11 cellular contexts compared by ENCODE assay signal in genomic region chr5:168315991-168316578, GRCh38. TPM values are rescaled to one million over a fixed set of nuclear protein-coding genes. Genes with fewer than 3 reads are reported as not detected.
DNase-seq lines count a peak whose midpoint lies in the region; ATAC-seq, FAIRE-seq and TF ChIP-seq lines count a peak whose summit lies in the region.
"Had no signal": no experiment of that assay in that cellular context is flagged by ENCODE, and none has a peak within 500 bp of the region (broad histone marks: within the 10 kb centered on the region; RNA-seq: fewer than 3 reads in every experiment).

No MANE protein-coding gene starts in this region.

- intact Hi-C loops in HepG2 (cut with micrococcal nuclease; ENCODE audit: unreplicated experiment), result loop anchor here (1.0 to 2.0 kb wide), 4 partner anchors 13 to 47 kb away; partner anchors contain the start of gene WWC1
- intact Hi-C loops in thyroid gland (cut with DNase I), result no loop called here

- no peaks in the 10 kb centered on the region for H3K9me3 ChIP-seq in SJSA1 (replicated peaks)
- H3K9me3 ChIP-seq in HepG2 (ENCODE audit: low read length), result no peaks in the 10 kb centered on the region
- no peaks in the 10 kb centered on the region for H3K9me3 ChIP-seq in thyroid gland

- H2AFZ ChIP-seq in HepG2 (ENCODE audit: low read length), result peak overlapping the region; percentile 42

- no peaks in the 10 kb centered on the region for H3K36me3 Mint-ChIP-seq in stimulated activated memory B cell treated with anti-CD40 and anti-IgM and Interleukin-4, amounts not matched to agents 10 μg/mL and 1 μg/mL and 100 μg/mL, for 72 hours
- H3K36me3 Mint-ChIP-seq: natural killer cell had no signal

- FAIRE-seq in HepG2 (lab: Jason Lieb, UNC), result peak; percentile 93

- TF ChIP-seq CTCF in HepG2 (CRISPR knock-in tag; IDR thresholded peaks at IDR 0.05) (no peak; the same call in 1 of the 2 replicates), thyroid gland (IDR thresholded peaks at IDR 0.05) (no peak)

- peak; percentile 34 for DNase-seq in LoVo (ENCODE audit: low spot score)
- no peak for DNase-seq in SJSA1 (ENCODE audit: low read depth in 1 of 2, low spot score in 2 of 2)
- DNase-seq in HepG2 (ENCODE audit: low spot score), result peak; percentile 86
- peak; percentile 75 to 76 for DNase-seq in thyroid gland
- DNase-seq: activated CD8-positive, alpha-beta T cell treated with anti-CD3 and anti-CD28 coated beads for 36 hours; amniotic stem cell; Kasumi-1; natural killer cell had no signal

- no TSS peak for BruUV-seq in HepG2 (replicated peaks; lab: Mats Ljungman, UMichigan)

- TF ChIP-seq RAD21 in HepG2 (CRISPR knock-in tag; IDR thresholded peaks at IDR 0.05), result no peak

- H3K27me3 ChIP-seq in SJSA1 (replicated peaks) (no peaks in the 10 kb centered on the region), HepG2 (ENCODE audit: control insufficient read depth in 1 of 2, insufficient read depth in 2 of 2, low read length in 2 of 2) (no peaks in the 10 kb centered on the region), thyroid gland (no peaks in the 10 kb centered on the region)

- H3K9me3 Mint-ChIP-seq in stimulated activated memory B cell treated with anti-CD40 and anti-IgM and Interleukin-4, amounts not matched to agents 10 μg/mL and 1 μg/mL and 100 μg/mL, for 72 hours, result no peaks in the 10 kb centered on the region
- H3K9me3 Mint-ChIP-seq: activated CD8-positive, alpha-beta T cell treated with anti-CD3 and anti-CD28 coated beads for 36 hours; natural killer cell had no signal

- POLR2A ChIA-PET in HepG2 (lab: Yijun Ruan, JAX), result interaction anchor here (0.6 to 4.2 kb wide), 9 partner anchors 13 to 46 kb away, joined by 3 to 44 read pairs (median 6); partner anchors contain the start of gene WWC1

- no peaks in the 10 kb centered on the region for H4K20me1 ChIP-seq in HepG2 (ENCODE audit: insufficient read depth, low read length)

- no peak overlapping the region for H3K4me3 Mint-ChIP-seq in stimulated activated memory B cell treated with anti-CD40 and anti-IgM and Interleukin-4, amounts not matched to agents 10 μg/mL and 1 μg/mL and 100 μg/mL, for 72 hours
- H3K4me3 Mint-ChIP-seq: activated CD8-positive, alpha-beta T cell treated with anti-CD3 and anti-CD28 coated beads for 36 hours; natural killer cell had no signal

- H3K4me2 ChIP-seq in HepG2 (ENCODE audit: low read depth, low read length), result peak overlapping the region; percentile 98

- H3K79me2 ChIP-seq in HepG2 (ENCODE audit: insufficient read depth, low read length), result peaks cover 16% of the 10 kb centered on the region

- H3K4me1 Mint-ChIP-seq in stimulated activated memory B cell treated with anti-CD40 and anti-IgM and Interleukin-4, amounts not matched to agents 10 μg/mL and 1 μg/mL and 100 μg/mL, for 72 hours, result no peaks in the 10 kb centered on the region
- H3K4me1 Mint-ChIP-seq: natural killer cell had no signal

- WGBS in HepG2 (ENCODE audit: low lambda C conversion rate), result 0% methylated on average over 3 of the region's 9 CpGs
- WGBS in thyroid gland, 2 donors, result 46 to 48% methylated on average over 8 to 9 of the region's 9 CpGs

- in situ Hi-C loops in HepG2 (cut with HindIII; ENCODE audit: extremely low pct_ligation_motif_present, low pct_unique_long_range_greater_than_20kb), result no loop called here

- H3K27ac ChIP-seq in SJSA1, result peak overlapping the region; percentile 90
- H3K27ac ChIP-seq in HepG2 (ENCODE audit: extremely low read length, insufficient read depth, low read length), result peak overlapping the region; percentile 87
- peak overlapping the region; percentile 78 to 87 (median 79) for H3K27ac ChIP-seq in thyroid gland

- H3K4me3 ChIP-seq in SJSA1, result no peak overlapping the region
- H3K4me3 ChIP-seq in HepG2 (replicated peaks in 1 of 3; ENCODE audit: insufficient read depth in 1 of 3, low read depth in 2 of 3, low read length in 3 of 3), result peak overlapping the region; percentile 48 to 68 (median 54); a peak in 5 of 6 replicates
- no peak overlapping the region for H3K4me3 ChIP-seq in thyroid gland (replicated peaks in 1 of 3)

- H3K27ac Mint-ChIP-seq in stimulated activated memory B cell treated with anti-CD40 and anti-IgM and Interleukin-4, amounts not matched to agents 10 μg/mL and 1 μg/mL and 100 μg/mL, for 72 hours, result no peak overlapping the region
- H3K27ac Mint-ChIP-seq: activated CD8-positive, alpha-beta T cell treated with anti-CD3 and anti-CD28 coated beads for 36 hours; natural killer cell had no signal

- H3K4me1 ChIP-seq in SJSA1 (replicated peaks), result peaks cover 62% of the 10 kb centered on the region
- peaks cover 68% of the 10 kb centered on the region for H3K4me1 ChIP-seq in HepG2 (ENCODE audit: insufficient read depth, low read length)
- peaks cover 49 to 60% of the 10 kb centered on the region in 2 donors for H3K4me1 ChIP-seq in thyroid gland

- H3K9ac ChIP-seq in HepG2 (ENCODE audit: insufficient read depth, low read depth, low read length), result peak overlapping the region; percentile 80

- CTCF ChIA-PET in HepG2 (lab: Yijun Ruan, JAX; ENCODE audit: low intra/inter-chr PET ratio, low total read pairs), result no interaction called here

- H3K36me3 ChIP-seq in SJSA1, result no peaks in the 10 kb centered on the region
- H3K36me3 ChIP-seq in HepG2 (replicated peaks in 1 of 2; ENCODE audit: control insufficient read depth in 1 of 2, insufficient read depth in 2 of 2, low read length in 2 of 2), result no peaks in the 10 kb centered on the region
- no peaks in the 10 kb centered on the region for H3K36me3 ChIP-seq in thyroid gland

- ATAC-seq in HepG2 (peak; percentile 73), HG02981 (IDR thresholded peaks at IDR 0.05; ENCODE audit: unreplicated experiment) (no peak), GM18519 (IDR thresholded peaks at IDR 0.05; ENCODE audit: low FRiP score, unreplicated experiment) (no peak)
- no peak for ATAC-seq in stimulated activated memory B cell treated with anti-CD40 and anti-IgM and Interleukin-4, amounts not matched to agents 10 μg/mL and 1 μg/mL and 100 μg/mL, for 72 hours
- ATAC-seq: activated CD8-positive, alpha-beta T cell treated with anti-CD3 and anti-CD28 coated beads for 36 hours; natural killer cell had no signal

- no peaks in the 10 kb centered on the region for H3K27me3 Mint-ChIP-seq in stimulated activated memory B cell treated with anti-CD40 and anti-IgM and Interleukin-4, amounts not matched to agents 10 μg/mL and 1 μg/mL and 100 μg/mL, for 72 hours
- H3K27me3 Mint-ChIP-seq: activated CD8-positive, alpha-beta T cell treated with anti-CD3 and anti-CD28 coated beads for 36 hours had no signal

- TF ChIP-seq EP300 in HepG2 (IDR thresholded peaks at IDR 0.05; ENCODE audit: low read depth in 2 of 2, low read length in 2 of 2) (peak in 1 of 2 experiments; percentile 81; a peak in 2 of 4 replicates), HepG2 (CRISPR knock-in tag; IDR thresholded peaks at IDR 0.05; ENCODE audit: borderline replicate concordance) (peak; percentile 49; the same call in 1 of the 2 replicates)

- TF ChIP-seq POLR2A in HepG2 (IDR thresholded peaks at IDR 0.05; ENCODE audit: insufficient read depth in 1 of 2, low read depth in 2 of 2, low read length in 2 of 2), result peak in 1 of 2 experiments; percentile 30; a peak in 1 of 4 replicates
- no peak for TF ChIP-seq POLR2A in thyroid gland (IDR thresholded peaks at IDR 0.05)

TF ChIP-seq in HepG2, 621 proteins besides CTCF, POLR2A, EP300 and RAD21 (continues in another document):
- TF ChIP-seq MAFF (IDR thresholded peaks at IDR 0.05; ENCODE audit: low read depth, low read length) (0 out of 2 replicates have a peak, but pooled peaks have one; percentile 9), ZSCAN9 (CRISPR knock-in tag; IDR thresholded peaks at IDR 0.05; ENCODE audit: borderline replicate concordance) (no peak), ZBTB42 (CRISPR knock-in tag; IDR thresholded peaks at IDR 0.05) (no peak), TCF7 (IDR thresholded peaks at IDR 0.05; ENCODE audit: low read depth) (peak; percentile 16; the same call in 1 of the 2 replicates), TBX3 (IDR thresholded peaks at IDR 0.05; ENCODE audit: borderline replicate concordance) (no peak), MYC (CRISPR knock-in tag; IDR thresholded peaks at IDR 0.05; ENCODE audit: borderline replicate concordance) (no peak)

RNA-seq across cellular contexts. Expression of gene WWC1, which starts 24.6 kb away (rescaled TPM):
- total RNA-seq in SJSA1 (2014; rRNA removed; shearing (Covaris generic)), result 13.2 and 21.3 TPM in 2 replicates
- total RNA-seq in HepG2 (2016; rRNA removed; fragmentation: Illumina TruSeq; extraction: Trizol) (17.3 and 17.9 TPM in 2 replicates), thyroid gland (10 to 100 TPM; 38.7 to 80.1 (median 54.0) TPM)
- 3.2 and 4.1 TPM in 2 replicates for total RNA-seq in HepG2 (2016; cell fraction: cytosol; rRNA removed; fragmentation: Illumina TruSeq; extraction: Trizol; ENCODE audit: low read depth)
- total RNA-seq in HepG2 (2016; cell fraction: insoluble cytoplasmic fraction; rRNA removed; fragmentation: Illumina TruSeq; extraction: Trizol), result 16.2 and 18.5 TPM in 2 replicates
- total RNA-seq in HepG2 (2016; cell fraction: membrane; rRNA removed; fragmentation: Illumina TruSeq; extraction: Trizol), result 11.3 and 13.4 TPM in 2 replicates
- total RNA-seq in HepG2 (2016; cell fraction: nucleus; rRNA removed; fragmentation: Illumina TruSeq; extraction: Trizol), result 11.5 and 19.6 TPM in 2 replicates
- polyA plus RNA-seq in HepG2 (2011; rRNA removed), result 8.3 and 9.3 TPM in 2 replicates
- polyA plus RNA-seq in HepG2 (2011; cell fraction: cytosol; rRNA removed), result 5.7 and 5.8 TPM in 2 replicates
- 9.7 and 10.0 TPM in 2 replicates for polyA plus RNA-seq in HepG2 (2011; cell fraction: nucleus; rRNA removed)
- 8.6 and 11.5 TPM in 2 replicates for polyA plus RNA-seq in HepG2 (2012)
- polyA plus RNA-seq in HepG2 (2016; cell fraction: cytosol; fragmentation: Illumina TruSeq; extraction: Trizol; ENCODE audit: low read depth), result 1.6 and 2.5 TPM in 2 replicates
- polyA plus RNA-seq in HepG2 (2016; cell fraction: insoluble cytoplasmic fraction; fragmentation: Illumina TruSeq; extraction: Trizol; ENCODE audit: low read depth), result 16.5 and 17.8 TPM in 2 replicates
- polyA plus RNA-seq in HepG2 (2016; cell fraction: membrane; fragmentation: Illumina TruSeq; extraction: Trizol; ENCODE audit: low read depth), result 7.0 and 8.7 TPM in 2 replicates
- polyA plus RNA-seq in HepG2 (2016; cell fraction: nucleus; fragmentation: Illumina TruSeq; extraction: Trizol; ENCODE audit: insufficient read depth, low read depth), result 16.3 and 18.5 TPM in 2 replicates
- 12.6 and 55.5 TPM in 2 replicates for polyA minus RNA-seq in HepG2 (2011; rRNA and poly(A)+ RNA removed; ENCODE audit: low replicate concordance)
- 6.4 and 7.6 TPM in 2 replicates for polyA minus RNA-seq in HepG2 (2011; cell fraction: cytosol; rRNA and poly(A)+ RNA removed)
- polyA minus RNA-seq in HepG2 (2011; cell fraction: nucleus; rRNA and poly(A)+ RNA removed), result 12.2 and 12.5 TPM in 2 replicates

Comparison
In these comparisons a context has a peak if more than half of its experiments do, and no peak if none do; other contexts are left out.
1. DNase-seq: peak in LoVo (single experiment), HepG2 (single experiment) and thyroid gland (2 of 2); none in SJSA1 (0 of 2).
2. H3K4me3 ChIP-seq: peak in HepG2 (3 of 3); none in SJSA1 (single experiment) and thyroid gland (0 of 3).
3. Peak in every context shown above with its lines, with median percentiles within 50 percentile points of each other: H3K27ac ChIP-seq.